Comparison of ENCODE assay signal across 15 cellular contexts in the genomic region with DNA sequence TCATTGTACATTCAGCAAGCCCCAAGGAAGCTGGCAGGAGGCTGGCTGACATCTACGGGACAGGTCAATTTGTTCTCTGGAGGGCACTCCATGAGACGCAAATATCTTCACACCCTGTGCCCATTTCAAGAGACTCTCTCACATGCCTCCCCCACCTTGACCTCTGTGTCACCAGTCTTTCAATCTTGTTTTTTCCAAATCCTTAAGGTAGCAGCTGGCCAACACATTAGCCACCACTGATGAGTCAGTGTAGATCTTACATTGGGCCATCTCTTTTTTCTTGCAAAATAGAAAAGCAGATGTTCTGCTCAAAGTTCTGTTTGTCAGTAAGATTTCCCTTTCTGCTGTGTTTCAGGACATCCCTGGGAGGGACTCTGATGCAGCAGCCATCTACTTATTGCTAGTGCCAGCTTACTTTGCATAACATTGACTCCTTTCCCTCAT. TPM values are rescaled to one million over a fixed set of nuclear protein-coding genes. Genes with fewer than 3 reads are reported as not detected.
A peak's percentile ranks its signal among the peaks of the same experiment; 100 is the strongest.
DNase-seq lines count a peak whose midpoint lies in the region; ATAC-seq and TF ChIP-seq lines count a peak whose summit lies in the region.
"Had no signal": no experiment of that assay in that cellular context is flagged by ENCODE, and none has a peak within 500 bp of the region (broad histone marks: within the 10 kb centered on the region; RNA-seq: fewer than 3 reads in every experiment).

No MANE protein-coding gene starts in this region.

- H3K4me3 Mint-ChIP-seq in CD4-positive, alpha-beta memory T cell, result peak overlapping the region in 7 of 8 donors; percentile 20 to 99 (median 68)
- H3K4me3 Mint-ChIP-seq in T-helper 17 cell, result peak overlapping the region; percentile 99

- in situ Hi-C loops in GM13976 (cut with MboI; ENCODE audit: low sequenced_read_pairs, unreplicated experiment), result no loop called here

- H3K9me3 ChIP-seq in CD4-positive, alpha-beta memory T cell (ENCODE audit: control insufficient read depth in 1 of 2, low read length in 2 of 2), result no peaks in the 10 kb centered on the region
- peaks cover 5% of the 10 kb centered on the region for H3K9me3 ChIP-seq in T-helper 17 cell (ENCODE audit: control insufficient read depth, low read length, poor library complexity, severe bottlenecking)

- ATAC-seq in T-helper 17 cell (no peak), HG02852 (IDR thresholded peaks at IDR 0.05; ENCODE audit: unreplicated experiment) (no peak)
- ATAC-seq: mucosa of descending colon, sciatic nerve had no signal

- peaks cover 0 to 27% (median 24%) of the 10 kb centered on the region in 8 donors for H3K9me3 Mint-ChIP-seq in CD4-positive, alpha-beta memory T cell

- no peaks in the 10 kb centered on the region for H3K27me3 ChIP-seq in CD4-positive, alpha-beta memory T cell (ENCODE audit: insufficient read depth, low read length)

- peaks cover 27 to 49% (median 34%) of the 10 kb centered on the region in 4 donors for H3K4me1 Mint-ChIP-seq in CD4-positive, alpha-beta memory T cell
- H3K4me1 Mint-ChIP-seq in T-helper 17 cell, result peaks cover 29% of the 10 kb centered on the region

- TF ChIP-seq CTCF in AG10803 (conservative IDR thresholded peaks at IDR 0.05; ENCODE audit: low read length), result no peak
- no peak for TF ChIP-seq CTCF in GM13976 (IDR thresholded peaks at IDR 0.05; ENCODE audit: borderline replicate concordance, control extremely low read depth, extremely low read depth, insufficient read depth, missing control alignments)

- intact Hi-C loops in CD4-positive, alpha-beta memory T cell (cut with micrococcal nuclease), result no loop called here

- no peak overlapping the region for H3K27ac ChIP-seq in CD4-positive, alpha-beta memory T cell (ENCODE audit: low read depth, low read length)
- H3K27ac ChIP-seq: cardiac muscle cell, thoracic aorta had no signal

- POLR2A ChIA-PET in CD4-positive, alpha-beta memory T cell (lab: Charles Lee; ENCODE audit: partially characterized antibody), result interaction anchor here (1.4 to 5.7 kb wide), 3 partner anchors 7 to 65 kb away, joined by 5 to 75 read pairs (median 5); no protein-coding TSS in a partner anchor

- peak overlapping the region in 2 of 7 donors; percentile 24 to 61 for H3K27ac Mint-ChIP-seq in CD4-positive, alpha-beta memory T cell
- no peak overlapping the region for H3K27ac Mint-ChIP-seq in T-helper 17 cell

- CTCF ChIA-PET in CD4-positive, alpha-beta memory T cell (lab: Charles Lee; ENCODE audit: partially characterized antibody), result interaction anchor here (7.1 kb wide), 1 partner anchor 17 kb away, joined by 60 read pairs; no protein-coding TSS in a partner anchor

- peak; percentile 84 for DNase-seq in AG10803 (ENCODE audit: low read depth)
- no peak for DNase-seq in CD4-positive, alpha-beta memory T cell
- no peak for DNase-seq in T-helper 17 cell
- peak; percentile 84 for DNase-seq in iris pigment epithelial cell (ENCODE audit: low read depth)
- no peak for DNase-seq in activated CD8-positive, alpha-beta memory T cell treated with anti-CD3 and anti-CD28 coated beads for 24 hours
- no peak for DNase-seq in GM13976 (ENCODE audit: low spot score)
- no peak for DNase-seq in AG08396 (ENCODE audit: low spot score)
- DNase-seq: mucosa of descending colon, NCI-H1105 treated with DMSO at 0.1 percent for 48 hours, NCI-H526, SHP77 treated with DMSO at 0.1 percent for 48 hours had no signal

- no peaks in the 10 kb centered on the region for H3K36me3 ChIP-seq in CD4-positive, alpha-beta memory T cell (ENCODE audit: insufficient read depth, low read length)
- H3K36me3 ChIP-seq: cardiac muscle cell, thoracic aorta had no signal

- no peaks in the 10 kb centered on the region for H3K27me3 Mint-ChIP-seq in CD4-positive, alpha-beta memory T cell
- H3K27me3 Mint-ChIP-seq in T-helper 17 cell, result no peaks in the 10 kb centered on the region

- H3K4me1 ChIP-seq in CD4-positive, alpha-beta memory T cell (ENCODE audit: insufficient read depth, low read length), result peaks cover 31% of the 10 kb centered on the region

- H3K36me3 Mint-ChIP-seq in CD4-positive, alpha-beta memory T cell, result peaks cover 24 to 36% of the 10 kb centered on the region in 2 donors
- peaks cover 4% of the 10 kb centered on the region for H3K36me3 Mint-ChIP-seq in T-helper 17 cell (ENCODE audit: low read depth)

- no peak overlapping the region for H3K4me3 ChIP-seq in AG10803 (ENCODE audit: low read length)
- no peak overlapping the region for H3K4me3 ChIP-seq in CD4-positive, alpha-beta memory T cell (ENCODE audit: low read length in 2 of 2)
- H3K4me3 ChIP-seq: cardiac muscle cell, mucosa of descending colon, thoracic aorta had no signal

RNA-seq across cellular contexts. Expression of a gene that starts 1.7 kb away (rescaled TPM):
- 10 to 100 TPM; 38.5 to 40.2 TPM for total RNA-seq in CD4-positive, alpha-beta memory T cell
- polyA plus RNA-seq in CD4-positive, alpha-beta memory T cell, result 100 to 1,000 TPM; 105 to 124 TPM
- 10 to 100 TPM; 53.6 to 57.3 TPM for total RNA-seq in T-helper 17 cell
- total RNA-seq: cardiac muscle cell had no signal

Comparison
In these comparisons a context has a peak if more than half of its experiments do, and no peak if none do; other contexts are left out.
1. DNase-seq: peak in AG10803 (single experiment) and iris pigment epithelial cell (single experiment); none in CD4-positive, alpha-beta memory T cell (0 of 5), T-helper 17 cell (0 of 3), activated CD8-positive, alpha-beta memory T cell treated with anti-CD3 and anti-CD28 coated beads for 24 hours (single experiment), GM13976 (single experiment) and AG08396 (single experiment).